9 cellular contexts compared by ENCODE assay signal in the genomic region with DNA sequence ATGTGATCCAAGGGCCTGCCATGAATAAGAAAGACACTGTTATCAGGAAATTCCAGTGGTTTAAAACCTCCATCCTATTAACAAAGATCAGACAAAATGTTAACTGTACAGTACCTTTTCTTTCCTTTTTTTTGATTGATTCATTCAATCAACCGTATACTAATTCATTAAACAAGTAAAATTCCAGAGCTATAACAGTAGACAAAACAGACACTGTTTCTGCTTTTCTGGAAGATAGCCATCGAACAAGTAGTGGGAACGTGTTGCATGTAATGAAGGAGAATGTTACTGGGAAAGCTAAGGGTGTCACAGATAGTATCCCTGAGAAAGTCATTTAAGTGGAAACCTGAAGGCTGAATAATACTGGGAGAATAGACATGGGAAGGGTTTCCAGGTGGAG.
"Had no signal": no experiment of that assay in that cellular context is flagged by ENCODE, and none has a peak within 500 bp of the region (broad histone marks: within the 10 kb centered on the region; RNA-seq: fewer than 3 reads in every experiment).

No MANE protein-coding gene starts in this region.

- H3K4me3 ChIP-seq: GM23248, HAP-1, K562 had no signal

- H3K9me3 ChIP-seq: HAP-1 had no signal

- DNase-seq: GM23248, GOT3, H7, HFFc6, IMR-90 had no signal

- H3K27ac ChIP-seq: GM23248, HL-60 had no signal

- ATAC-seq: HCT116, K562 had no signal
